In genomic region chr15:88898736-88899135, GRCh38 we compare ENCODE assay signal across 2 cellular contexts.
TF ChIP-seq lines count a peak whose summit lies in the region.

No MANE protein-coding gene starts in this region.

TF ChIP-seq in IMR-90, 13 proteins besides CTCF, POLR2A, EP300 and RAD21:
- TF ChIP-seq CEBPB (IDR thresholded peaks at IDR 0.05; ENCODE audit: low read depth, low read length) (no peak), FOS (IDR thresholded peaks at IDR 0.05; ENCODE audit: low read depth, low read length) (no peak), MXI1 (IDR thresholded peaks at IDR 0.05; ENCODE audit: borderline replicate concordance, low read depth, low read length) (no peak), SMC3 (IDR thresholded peaks at IDR 0.05; ENCODE audit: low read depth, low read length) (no peak), MAFK (IDR thresholded peaks at IDR 0.05; ENCODE audit: low read depth, low read length) (no peak), CHD1 (IDR thresholded peaks at IDR 0.05; ENCODE audit: low read depth, low read length) (no peak), RCOR1 (IDR thresholded peaks at IDR 0.05; ENCODE audit: insufficient replicate concordance, low read length) (no peak), RFX5 (IDR thresholded peaks at IDR 0.05; ENCODE audit: low read depth, low read length) (no peak), USF2 (IDR thresholded peaks at IDR 0.05; ENCODE audit: low read depth, low read length) (no peak), BHLHE40 (IDR thresholded peaks at IDR 0.05; ENCODE audit: low read depth, low read length) (no peak), NFE2L2 (IDR thresholded peaks at IDR 0.05; ENCODE audit: low read depth, low read length) (no peak), MAZ (IDR thresholded peaks at IDR 0.05; ENCODE audit: borderline replicate concordance, low read depth, low read length) (no peak), ELK1 (IDR thresholded peaks at IDR 0.05; ENCODE audit: borderline replicate concordance, low read depth, low read length) (no peak)

TF ChIP-seq in K562, 482 proteins besides CTCF, POLR2A, EP300 and RAD21:
- TF ChIP-seq SIRT6 (IDR thresholded peaks at IDR 0.05; ENCODE audit: low read depth, low read length) (no peak), POLR2G (IDR thresholded peaks at IDR 0.05; ENCODE audit: low read depth, low read length) (peak; percentile 60), HDAC3 (IDR thresholded peaks at IDR 0.05; ENCODE audit: borderline replicate concordance, partially characterized antibody) (no peak), MYBL2 (IDR thresholded peaks at IDR 0.05; ENCODE audit: low read depth) (no peak), MYBL2 (CRISPR knock-in tag; IDR thresholded peaks at IDR 0.05; ENCODE audit: borderline replicate concordance) (no peak)
TF ChIP-seq in K562: peak in this region for 1.
